ENCODE assay signal across 18 cellular contexts in genomic region chr6:15855311-15855710, GRCh38.
"Had no signal": no experiment of that assay in that cellular context is flagged by ENCODE, and none has a peak within 500 bp of the region (broad histone marks: within the 10 kb centered on the region; RNA-seq: fewer than 3 reads in every experiment).

No MANE protein-coding gene starts in this region.

- DNase-seq: activated B cell treated with CpG ODN at 0.5 μM for 24 hours; activated CD4-positive, alpha-beta memory T cell treated with anti-CD3 and anti-CD28 coated beads for 36 hours; activated CD4-positive, alpha-beta T cell treated with anti-CD3 and anti-CD28 coated beads for 4 hours; activated naive CD8-positive, alpha-beta T cell treated with anti-CD3 and anti-CD28 coated beads for 36 hours; activated T-cell treated with anti-CD3 and anti-CD28 coated beads for 4 hours; amniotic stem cell; effector CD8-positive, alpha-beta T cell; heart right ventricle; kidney; left lung; nephron progenitor cell; nucleus accumbens; posterior cingulate gyrus; stimulated activated CD4-positive, alpha-beta T cell treated with anti-CD3 and anti-CD28 coated beads, Interleukin-12 subunit alpha, Interleukin-12 subunit beta, amount 100 ng/mL, for 4 hours; stimulated activated CD4-positive, alpha-beta T cell treated with anti-CD3 and anti-CD28 coated beads, Interleukin-1b, Interleukin-23, amount 100 ng/mL, for 48 hours; stimulated activated CD8-positive, alpha-beta memory T cell treated with anti-CD3 and anti-CD28 coated beads, Interleukin-4, amount 100 ng/mL, for 48 hours; stimulated activated naive CD4-positive, alpha-beta T cell; thyroid gland had no signal
